ENCODE assay signal across 24 cellular contexts in the genomic region with DNA sequence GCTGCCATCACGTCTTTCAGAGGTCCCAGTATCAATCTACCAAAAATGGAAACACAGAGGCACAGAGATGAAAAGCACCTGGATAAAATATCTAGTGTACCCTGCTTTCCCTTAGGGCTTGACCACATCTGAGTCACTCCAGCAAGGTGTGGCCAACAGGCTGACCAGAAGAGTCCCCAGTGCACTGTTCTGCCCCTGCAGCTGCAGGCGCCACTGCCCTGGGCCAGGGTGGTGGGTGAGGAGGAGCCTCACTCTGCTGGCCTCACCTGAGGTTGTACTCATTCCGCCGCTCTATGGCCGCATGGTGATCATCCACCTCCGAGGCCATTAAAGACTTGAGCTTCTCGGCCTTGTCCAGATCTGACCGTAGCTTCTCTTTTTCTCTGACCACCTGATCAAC.
DNase-seq lines count a peak whose midpoint lies in the region; ATAC-seq and TF ChIP-seq lines count a peak whose summit lies in the region.
"Had no signal": no experiment of that assay in that cellular context is flagged by ENCODE, and none has a peak within 500 bp of the region (broad histone marks: within the 10 kb centered on the region; RNA-seq: fewer than 3 reads in every experiment).

No MANE protein-coding gene starts in this region.

- no peak overlapping the region for H3K9ac ChIP-seq in IMR-90 (ENCODE audit: low read depth, low read length)

- in situ Hi-C loops in IMR-90 (cut with MboI; ENCODE audit: low sequenced_read_pairs) = no loop called here

- H4K8ac ChIP-seq in IMR-90 (ENCODE audit: low read depth in 2 of 2, low read length in 2 of 2) = no peak overlapping the region

- no peak overlapping the region for H3K27ac ChIP-seq in IMR-90 (ENCODE audit: insufficient read depth, low read length)
- H3K27ac ChIP-seq in VCaP = peak overlapping the region; percentile 99; the same call in 1 of the 2 replicates
- H3K27ac ChIP-seq in heart left ventricle = no peak overlapping the region
- H3K27ac ChIP-seq in ovary = no peak overlapping the region
- H3K27ac ChIP-seq: lower lobe of right lung, sigmoid colon had no signal

- H3K36me3 ChIP-seq in IMR-90 (ENCODE audit: control insufficient read depth, insufficient read depth, low read length) (peaks cover 38% of the 10 kb centered on the region), heart left ventricle (peaks cover 3 to 99% (median 88%) of the 10 kb centered on the region in 9 donors), ovary (no peaks in the 10 kb centered on the region)

- H3K4me1 ChIP-seq in IMR-90 (ENCODE audit: control insufficient read depth, insufficient read depth, low read length) (peaks cover 20% of the 10 kb centered on the region), heart left ventricle (peaks cover 0 to 30% (median 13%) of the 10 kb centered on the region in 12 donors), ovary (ENCODE audit: insufficient read depth) (peaks cover 3% of the 10 kb centered on the region)
- H3K4me1 ChIP-seq: lower lobe of right lung had no signal

- H2BK20ac ChIP-seq in IMR-90 (ENCODE audit: low read depth, low read length) = no peak overlapping the region

- DNase-seq in IMR-90 (no peak), endothelial cell (ENCODE audit: low spot score) (no peak), heart left ventricle (no peak), ovary (no peak)
- no peak for DNase-seq in stimulated activated effector memory CD8-positive, alpha-beta T cell treated with anti-CD3 and anti-CD28 coated beads, Interleukin-12 subunit alpha, Interleukin-12 subunit beta, amount 100 ng/mL, for 72 hours (ENCODE audit: low spot score in 2 of 2)
- DNase-seq: activated CD4-positive, alpha-beta T cell treated with anti-CD3 and anti-CD28 coated beads for 4 hours; activated T-cell treated with anti-CD3 and anti-CD28 coated beads, Interleukin-2, amount 50 U/mL, for 4 hours; BE2C; CD8-positive, alpha-beta memory T cell; effector CD4-positive, alpha-beta T cell; erythroblast; GOT3; kidney glomerular epithelial cell; lower lobe of right lung; NCI-H1048; NCI-H1694; NCI-H526; RPMI8226; sigmoid colon; stimulated activated naive CD4-positive, alpha-beta T cell treated with Interleukin-2 at 50 U/mL for 16 hours; T-helper 2 cell had no signal

- no peak overlapping the region for H2AK9ac ChIP-seq in IMR-90 (replicated peaks; ENCODE audit: low read depth, low read length, poor library complexity)

- BruUV-seq in IMR-90 (replicated peaks; lab: Mats Ljungman, UMichigan) = TSS peak; percentile 46

- H4K20me1 ChIP-seq in IMR-90 (ENCODE audit: insufficient read depth, low read length) = no peaks in the 10 kb centered on the region

- no peak overlapping the region for H2BK5ac ChIP-seq in IMR-90 (ENCODE audit: low read depth, low read length, poor library complexity, severe bottlenecking)

- ATAC-seq in IMR-90 (ENCODE audit: low read depth) = no peak
- ATAC-seq in stimulated activated effector memory CD8-positive, alpha-beta T cell treated with anti-CD3 and anti-CD28 coated beads, Interleukin-12 subunit alpha, Interleukin-12 subunit beta, amount 100 ng/mL, for 72 hours = no peak
- no peak for ATAC-seq in heart left ventricle
- ATAC-seq in HG03159 (IDR thresholded peaks at IDR 0.05; ENCODE audit: unreplicated experiment) = no peak
- ATAC-seq in HG02885 (IDR thresholded peaks at IDR 0.05; ENCODE audit: poor library complexity, unreplicated experiment) = no peak
- ATAC-seq: activated T-cell treated with anti-CD3 and anti-CD28 coated beads, Interleukin-2, amount 50 U/mL, for 4 hours; lower lobe of right lung had no signal

- H3K4ac ChIP-seq in IMR-90 (ENCODE audit: low read depth, low read length) = no peak overlapping the region

- dilution Hi-C loops in IMR-90 (cut with HindIII; ENCODE audit: low sequenced_read_pairs, unreplicated experiment) = no loop called here

- H3K27me3 ChIP-seq in IMR-90 (ENCODE audit: control insufficient read depth, insufficient read depth, low read length) (no peaks in the 10 kb centered on the region), heart left ventricle (no peaks in the 10 kb centered on the region), ovary (no peaks in the 10 kb centered on the region)
- H3K27me3 ChIP-seq: BE2C, sigmoid colon had no signal

- CTCF ChIA-PET in IMR-90 (lab: Yijun Ruan, JAX) = no interaction called here

- H3K9me1 ChIP-seq in IMR-90 (ENCODE audit: insufficient read depth, low read length) = peaks cover 27% of the 10 kb centered on the region

- H3K9me3 ChIP-seq in IMR-90 (ENCODE audit: control insufficient read depth, insufficient read depth, low read length) (no peaks in the 10 kb centered on the region), heart left ventricle (no peaks in the 10 kb centered on the region), ovary (no peaks in the 10 kb centered on the region)
- H3K9me3 ChIP-seq: BE2C, lower lobe of right lung, sigmoid colon had no signal

- intact Hi-C loops in IMR-90 (cut with micrococcal nuclease) = no loop called here
- intact Hi-C loops in heart left ventricle (cut with DNase I) = loop anchor here in 4 of 10 donors (5.0 to 10.0 kb wide), 3 partner anchors 46 to 153 kb away; no protein-coding TSS in a partner anchor
- intact Hi-C loops in ovary (cut with DNase I) = loop anchor here (10.0 kb wide), 4 partner anchors 146 to 446 kb away; no protein-coding TSS in a partner anchor

- no peak overlapping the region for H3K4me3 ChIP-seq in IMR-90 (ENCODE audit: insufficient read depth, low read depth, low read length)
- no peak overlapping the region for H3K4me3 ChIP-seq in heart left ventricle
- no peak overlapping the region for H3K4me3 ChIP-seq in ovary
- H3K4me3 ChIP-seq: lower lobe of right lung, sigmoid colon had no signal

- TF ChIP-seq POLR2A in IMR-90 (IDR thresholded peaks at IDR 0.05; ENCODE audit: low read depth, low read length) (no peak), heart left ventricle (IDR thresholded peaks at IDR 0.05) (no peak), ovary (IDR thresholded peaks at IDR 0.05) (no peak)

- H2AK5ac ChIP-seq in IMR-90 (ENCODE audit: low read depth, low read length) = no peak overlapping the region

- no peak overlapping the region for H3K14ac ChIP-seq in IMR-90 (replicated peaks; ENCODE audit: low read depth, low read length)

- TF ChIP-seq CTCF in IMR-90 (conservative IDR thresholded peaks at IDR 0.05; ENCODE audit: low read depth, low read length) = no peak
- no peak for TF ChIP-seq CTCF in VCaP (conservative IDR thresholded peaks at IDR 0.05)
- no peak for TF ChIP-seq CTCF in endothelial cell (IDR thresholded peaks at IDR 0.05; ENCODE audit: unreplicated experiment)
- no peak for TF ChIP-seq CTCF in heart left ventricle (IDR thresholded peaks at IDR 0.05)
- TF ChIP-seq CTCF in ovary (IDR thresholded peaks at IDR 0.05) = no peak

- no peak overlapping the region for H3K18ac ChIP-seq in IMR-90 (ENCODE audit: low read depth, low read length)

- peaks cover 1% of the 10 kb centered on the region for H3K27me3 Mint-ChIP-seq in endothelial cell (ENCODE audit: unreplicated experiment)

- no peak overlapping the region for H4K91ac ChIP-seq in IMR-90 (ENCODE audit: insufficient read depth, low read depth, low read length)

- no peak overlapping the region for H3K4me2 ChIP-seq in IMR-90 (ENCODE audit: low read depth, low read length)

- peaks cover 0 to 37% of the 10 kb centered on the region in 2 experiments; a peak in 3 of 4 replicates for H3K79me1 ChIP-seq in IMR-90 (ENCODE audit: low read depth in 1 of 2, low read length in 2 of 2)

- H3K27ac Mint-ChIP-seq in endothelial cell (ENCODE audit: unreplicated experiment) = no peak overlapping the region
- H3K27ac Mint-ChIP-seq in stimulated activated effector memory CD8-positive, alpha-beta T cell treated with anti-CD3 and anti-CD28 coated beads, Interleukin-12 subunit alpha, Interleukin-12 subunit beta, amount 100 ng/mL, for 72 hours = peak overlapping the region; percentile 74

- H2BK15ac ChIP-seq in IMR-90 (ENCODE audit: low read depth, low read length) = no peak overlapping the region

- TF ChIP-seq RAD21 in IMR-90 (IDR thresholded peaks at IDR 0.05; ENCODE audit: low read length) = no peak

- POLR2A ChIA-PET in IMR-90 (lab: Charles Lee; ENCODE audit: unreplicated experiment) = no interaction called here

- H3K56ac ChIP-seq in IMR-90 (ENCODE audit: extremely low read depth, insufficient read depth, low read length) = no peak overlapping the region

- no peaks in the 10 kb centered on the region for H3K9me3 Mint-ChIP-seq in endothelial cell (ENCODE audit: unreplicated experiment)
- H3K9me3 Mint-ChIP-seq in stimulated activated effector memory CD8-positive, alpha-beta T cell treated with anti-CD3 and anti-CD28 coated beads, Interleukin-12 subunit alpha, Interleukin-12 subunit beta, amount 100 ng/mL, for 72 hours = no peaks in the 10 kb centered on the region
- H3K9me3 Mint-ChIP-seq: activated T-cell treated with anti-CD3 and anti-CD28 coated beads, Interleukin-2, amount 50 U/mL, for 4 hours; CD8-positive, alpha-beta memory T cell had no signal

- TF ChIP-seq EP300 in ovary (IDR thresholded peaks at IDR 0.05) = no peak

- no peak overlapping the region for H4K5ac ChIP-seq in IMR-90 (ENCODE audit: low read depth, low read length)

- peak overlapping the region; percentile 48 for H3K4me3 Mint-ChIP-seq in endothelial cell (ENCODE audit: unreplicated experiment)
- no peak overlapping the region for H3K4me3 Mint-ChIP-seq in stimulated activated effector memory CD8-positive, alpha-beta T cell treated with anti-CD3 and anti-CD28 coated beads, Interleukin-12 subunit alpha, Interleukin-12 subunit beta, amount 100 ng/mL, for 72 hours
- H3K4me3 Mint-ChIP-seq: activated T-cell treated with anti-CD3 and anti-CD28 coated beads, Interleukin-2, amount 50 U/mL, for 4 hours; CD8-positive, alpha-beta memory T cell had no signal

- H3K36me3 Mint-ChIP-seq in endothelial cell (ENCODE audit: low read depth, unreplicated experiment) = peaks cover 50% of the 10 kb centered on the region
- peaks cover 93% of the 10 kb centered on the region for H3K36me3 Mint-ChIP-seq in stimulated activated effector memory CD8-positive, alpha-beta T cell treated with anti-CD3 and anti-CD28 coated beads, Interleukin-12 subunit alpha, Interleukin-12 subunit beta, amount 100 ng/mL, for 72 hours

- H2AFZ ChIP-seq in IMR-90 (replicated peaks; ENCODE audit: low read length, poor library complexity) = no peak overlapping the region

- whole genome bisulfite sequencing in IMR-90 (ENCODE audit: extremely low coverage in 2 of 2, insufficient read length in 1 of 2), 2 experiments = 96% methylated on average over 4 of the region's 8 CpGs; no CpG with 5 or more reads in 1 of the 2 experiments
- WGBS in heart left ventricle, 4 donors = 96% methylated on average over 8 of the region's 8 CpGs
- WGBS in ovary, 3 donors = 96 to 98% (median 97%) methylated on average over 8 of the region's 8 CpGs

- H3K4me1 Mint-ChIP-seq in endothelial cell (ENCODE audit: unreplicated experiment) = peaks cover 18% of the 10 kb centered on the region
- peaks cover 22% of the 10 kb centered on the region for H3K4me1 Mint-ChIP-seq in stimulated activated effector memory CD8-positive, alpha-beta T cell treated with anti-CD3 and anti-CD28 coated beads, Interleukin-12 subunit alpha, Interleukin-12 subunit beta, amount 100 ng/mL, for 72 hours

- H3K23ac ChIP-seq in IMR-90 (ENCODE audit: low read depth, low read length) = no peak overlapping the region

- H2BK120ac ChIP-seq in IMR-90 (ENCODE audit: low read depth, low read length) = no peak overlapping the region

TF ChIP-seq in IMR-90, 13 proteins besides CTCF, POLR2A, EP300 and RAD21 (continues in another document):
- TF ChIP-seq MXI1 (IDR thresholded peaks at IDR 0.05; ENCODE audit: borderline replicate concordance, low read depth, low read length) (no peak), FOS (IDR thresholded peaks at IDR 0.05; ENCODE audit: low read depth, low read length) (no peak)
